ENCODE assay signal across 25 cellular contexts in the genomic region with DNA sequence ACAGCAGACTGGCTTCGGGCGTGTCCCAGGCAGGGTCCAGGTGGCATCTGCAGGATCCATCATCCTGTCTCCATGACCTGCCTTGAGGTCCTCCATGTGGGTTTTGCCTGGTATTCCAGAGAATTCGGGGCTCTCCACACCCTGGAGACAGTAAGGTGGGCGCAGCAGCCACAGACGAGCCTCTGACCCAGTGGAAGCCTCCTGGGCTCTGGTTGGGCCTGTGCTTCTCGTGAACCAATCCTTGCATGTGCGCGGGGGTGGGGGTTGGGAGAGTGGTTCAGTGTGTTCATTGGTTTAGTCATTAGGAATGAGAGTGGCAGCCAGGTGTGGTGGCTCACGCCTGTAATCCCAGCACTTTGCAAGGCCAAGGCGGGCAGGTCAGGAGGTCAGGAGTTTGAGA. TPM values are rescaled to one million over a fixed set of nuclear protein-coding genes. Genes with fewer than 3 reads are reported as not detected.
A peak's percentile ranks its signal among the peaks of the same experiment; 100 is the strongest.
DNase-seq lines count a peak whose midpoint lies in the region; ATAC-seq lines count a peak whose summit lies in the region.
"Had no signal": no experiment of that assay in that cellular context is flagged by ENCODE, and none has a peak within 500 bp of the region (broad histone marks: within the 10 kb centered on the region; RNA-seq: fewer than 3 reads in every experiment).

No MANE protein-coding gene starts in this region.

- no peak overlapping the region for H3K4me3 Mint-ChIP-seq in activated CD4-positive, alpha-beta memory T cell treated with anti-CD3 and anti-CD28 coated beads, Interleukin-2, amount 10 ng/mL, durations not matched to agents 7 days and 5 days
- H3K4me3 Mint-ChIP-seq in activated CD4-positive, alpha-beta memory T cell treated with anti-CD3 and anti-CD28 coated beads for 36 hours = no peak overlapping the region
- H3K4me3 Mint-ChIP-seq in T-helper 17 cell = no peak overlapping the region
- H3K4me3 Mint-ChIP-seq in stimulated activated naive B cell treated with anti-CD40 and anti-IgM and Interleukin-4, amounts not matched to agents 10 μg/mL and 1 μg/mL and 100 μg/mL, for 72 hours = no peak overlapping the region

- no peak overlapping the region for H4K91ac ChIP-seq in neuronal stem cell (ENCODE audit: low read depth, low read length, poor library complexity)

- intact Hi-C loops in activated CD4-positive, alpha-beta memory T cell treated with anti-CD3 and anti-CD28 coated beads for 36 hours (cut with micrococcal nuclease) = no loop called here

- H3K4me1 ChIP-seq in neuronal stem cell (ENCODE audit: control insufficient read depth in 2 of 2, insufficient read depth in 1 of 2, low read depth in 1 of 2, low read length in 2 of 2) = no peaks in the 10 kb centered on the region
- peaks cover 18% of the 10 kb centered on the region for H3K4me1 ChIP-seq in SJCRH30
- H3K4me1 ChIP-seq: HAP-1 had no signal

- H3K4me3 ChIP-seq in neuronal stem cell (ENCODE audit: low read length in 2 of 2) = no peak overlapping the region
- no peak overlapping the region for H3K4me3 ChIP-seq in SJCRH30
- H3K4me3 ChIP-seq: BLaER1, HAP-1 had no signal

- CTCF ChIA-PET in activated CD4-positive, alpha-beta memory T cell treated with anti-CD3 and anti-CD28 coated beads, Interleukin-2, amount 10 ng/mL, durations not matched to agents 7 days and 5 days (lab: Charles Lee) = interaction anchor here (1.1 to 5.2 kb wide), 3 partner anchors 10 to 43 kb away, joined by 5 to 19 read pairs (median 8); no protein-coding TSS in a partner anchor
- CTCF ChIA-PET in activated CD4-positive, alpha-beta memory T cell treated with anti-CD3 and anti-CD28 coated beads for 36 hours (lab: Charles Lee) = interaction anchor here (3.1 kb wide), 1 partner anchor 9 kb away, joined by 10 read pairs; no protein-coding TSS in a partner anchor

- H2AFZ ChIP-seq in neuronal stem cell (ENCODE audit: low read length) = no peak overlapping the region

- no peak overlapping the region for H2BK120ac ChIP-seq in neuronal stem cell (ENCODE audit: low read depth, low read length)

- H3K18ac ChIP-seq in neuronal stem cell (ENCODE audit: low read length) = peak overlapping the region; percentile 76

- no peak overlapping the region for H3K4ac ChIP-seq in neuronal stem cell (ENCODE audit: low read length)

- no peak overlapping the region for H2BK15ac ChIP-seq in neuronal stem cell (ENCODE audit: low read length)

- POLR2A ChIA-PET in activated CD4-positive, alpha-beta memory T cell treated with anti-CD3 and anti-CD28 coated beads, Interleukin-2, amount 10 ng/mL, durations not matched to agents 7 days and 5 days (lab: Charles Lee) = interaction anchor here (2.5 to 2.6 kb wide), 2 partner anchors 11 to 15 kb away, joined by 8 to 23 read pairs; no protein-coding TSS in a partner anchor
- POLR2A ChIA-PET in activated CD4-positive, alpha-beta memory T cell treated with anti-CD3 and anti-CD28 coated beads for 36 hours (lab: Charles Lee) = no interaction called here

- H3K36me3 ChIP-seq in neuronal stem cell (replicated peaks in 1 of 2; ENCODE audit: control insufficient read depth in 2 of 2, insufficient read depth in 2 of 2, low read length in 2 of 2) (no peaks in the 10 kb centered on the region), SJCRH30 (no peaks in the 10 kb centered on the region)
- H3K36me3 ChIP-seq: BLaER1, HAP-1 had no signal

- no peak overlapping the region for H4K8ac ChIP-seq in neuronal stem cell (ENCODE audit: low read depth, low read length)

- peaks cover 23% of the 10 kb centered on the region for H3K36me3 Mint-ChIP-seq in activated CD4-positive, alpha-beta memory T cell treated with anti-CD3 and anti-CD28 coated beads, Interleukin-2, amount 10 ng/mL, durations not matched to agents 7 days and 5 days (ENCODE audit: low read depth)
- peaks cover 10% of the 10 kb centered on the region for H3K36me3 Mint-ChIP-seq in activated CD4-positive, alpha-beta memory T cell treated with anti-CD3 and anti-CD28 coated beads for 36 hours
- H3K36me3 Mint-ChIP-seq in T-helper 17 cell (ENCODE audit: low read depth) = no peaks in the 10 kb centered on the region
- H3K36me3 Mint-ChIP-seq in stimulated activated naive B cell treated with anti-CD40 and anti-IgM and Interleukin-4, amounts not matched to agents 10 μg/mL and 1 μg/mL and 100 μg/mL, for 72 hours = no peaks in the 10 kb centered on the region
- H3K36me3 Mint-ChIP-seq: CD4-positive, alpha-beta memory T cell; IgD-negative memory B cell had no signal

- H3K27ac ChIP-seq in neuronal stem cell (replicated peaks; ENCODE audit: low read length) (no peak overlapping the region), SJCRH30 (no peak overlapping the region)
- H3K27ac ChIP-seq: 22Rv1, BLaER1 had no signal

- no peak overlapping the region for H2AK5ac ChIP-seq in neuronal stem cell (ENCODE audit: low read depth, low read length)

- no peaks in the 10 kb centered on the region for H3K27me3 Mint-ChIP-seq in activated CD4-positive, alpha-beta memory T cell treated with anti-CD3 and anti-CD28 coated beads, Interleukin-2, amount 10 ng/mL, durations not matched to agents 7 days and 5 days
- H3K27me3 Mint-ChIP-seq in activated CD4-positive, alpha-beta memory T cell treated with anti-CD3 and anti-CD28 coated beads for 36 hours = no peaks in the 10 kb centered on the region
- no peaks in the 10 kb centered on the region for H3K27me3 Mint-ChIP-seq in T-helper 17 cell
- no peaks in the 10 kb centered on the region for H3K27me3 Mint-ChIP-seq in stimulated activated naive B cell treated with anti-CD40 and anti-IgM and Interleukin-4, amounts not matched to agents 10 μg/mL and 1 μg/mL and 100 μg/mL, for 72 hours
- H3K27me3 Mint-ChIP-seq: CD4-positive, alpha-beta memory T cell; IgD-negative memory B cell had no signal

- peak overlapping the region; percentile 56 for H3K14ac ChIP-seq in neuronal stem cell (ENCODE audit: low read length)

- no peaks in the 10 kb centered on the region for H3K79me1 ChIP-seq in neuronal stem cell (ENCODE audit: low read depth, low read length)

- H3K23ac ChIP-seq in neuronal stem cell (ENCODE audit: low read depth, low read length, poor library complexity) = no peak overlapping the region

- H3K9ac ChIP-seq in neuronal stem cell (ENCODE audit: low read depth, low read length, poor library complexity) = no peak overlapping the region
- H3K9ac ChIP-seq: BLaER1, SK-N-SH had no signal

- peaks cover 32% of the 10 kb centered on the region for H3K4me1 Mint-ChIP-seq in activated CD4-positive, alpha-beta memory T cell treated with anti-CD3 and anti-CD28 coated beads, Interleukin-2, amount 10 ng/mL, durations not matched to agents 7 days and 5 days
- H3K4me1 Mint-ChIP-seq in activated CD4-positive, alpha-beta memory T cell treated with anti-CD3 and anti-CD28 coated beads for 36 hours (ENCODE audit: low read depth) = peaks cover 21% of the 10 kb centered on the region
- H3K4me1 Mint-ChIP-seq in T-helper 17 cell = peaks cover 25% of the 10 kb centered on the region
- H3K4me1 Mint-ChIP-seq in stimulated activated naive B cell treated with anti-CD40 and anti-IgM and Interleukin-4, amounts not matched to agents 10 μg/mL and 1 μg/mL and 100 μg/mL, for 72 hours = peaks cover 30 to 44% of the 10 kb centered on the region in 2 donors

- H3K27me3 ChIP-seq in neuronal stem cell (ENCODE audit: control insufficient read depth in 3 of 3, insufficient read depth in 3 of 3, low read depth in 1 of 3, low read length in 3 of 3) (peaks cover 0 to 13% (median 2%) of the 10 kb centered on the region in 3 experiments), SJCRH30 (no peaks in the 10 kb centered on the region)
- H3K27me3 ChIP-seq: BLaER1 had no signal

- H3K27ac Mint-ChIP-seq in activated CD4-positive, alpha-beta memory T cell treated with anti-CD3 and anti-CD28 coated beads, Interleukin-2, amount 10 ng/mL, durations not matched to agents 7 days and 5 days = peak overlapping the region; percentile 96
- H3K27ac Mint-ChIP-seq in activated CD4-positive, alpha-beta memory T cell treated with anti-CD3 and anti-CD28 coated beads for 36 hours = no peak overlapping the region
- H3K27ac Mint-ChIP-seq in T-helper 17 cell = peak overlapping the region; percentile 91
- H3K27ac Mint-ChIP-seq in stimulated activated naive B cell treated with anti-CD40 and anti-IgM and Interleukin-4, amounts not matched to agents 10 μg/mL and 1 μg/mL and 100 μg/mL, for 72 hours = peak overlapping the region; percentile 20

- H2BK5ac ChIP-seq in neuronal stem cell (ENCODE audit: low read length) = no peak overlapping the region

- no peak for ATAC-seq in T-helper 17 cell
- ATAC-seq in stimulated activated naive B cell treated with anti-CD40 and anti-IgM and Interleukin-4, amounts not matched to agents 10 μg/mL and 1 μg/mL and 100 μg/mL, for 72 hours (replicated peaks) = no peak

- no peak overlapping the region for H3K4me2 ChIP-seq in neuronal stem cell (ENCODE audit: insufficient read depth, low read length, poor library complexity, severe bottlenecking)
- H3K4me2 ChIP-seq: BLaER1, SK-N-SH had no signal

- WGBS in neuronal stem cell (ENCODE audit: extremely low coverage in 2 of 2, insufficient read length in 2 of 2, insufficient replicate concordance in 1 of 2), 2 donors = no CpG with 5 or more reads among the region's 10 CpGs

- H3K9me3 Mint-ChIP-seq in activated CD4-positive, alpha-beta memory T cell treated with anti-CD3 and anti-CD28 coated beads, Interleukin-2, amount 10 ng/mL, durations not matched to agents 7 days and 5 days = no peaks in the 10 kb centered on the region
- no peaks in the 10 kb centered on the region for H3K9me3 Mint-ChIP-seq in activated CD4-positive, alpha-beta memory T cell treated with anti-CD3 and anti-CD28 coated beads for 36 hours
- H3K9me3 Mint-ChIP-seq in stimulated activated naive B cell treated with anti-CD40 and anti-IgM and Interleukin-4, amounts not matched to agents 10 μg/mL and 1 μg/mL and 100 μg/mL, for 72 hours = no peaks in the 10 kb centered on the region
- H3K9me3 Mint-ChIP-seq: CD4-positive, alpha-beta memory T cell; IgD-negative memory B cell had no signal

- H2BK12ac ChIP-seq in neuronal stem cell (ENCODE audit: low read length) = no peak overlapping the region

- H3K9me3 ChIP-seq in T-helper 17 cell (ENCODE audit: control insufficient read depth, low read length, poor library complexity, severe bottlenecking) (no peaks in the 10 kb centered on the region), neuronal stem cell (replicated peaks in 1 of 2; ENCODE audit: control insufficient read depth in 2 of 2, insufficient read depth in 1 of 2, low read depth in 1 of 2, low read length in 2 of 2) (peaks cover 0 to 3% of the 10 kb centered on the region in 2 donors), SJCRH30 (replicated peaks) (no peaks in the 10 kb centered on the region)
- H3K9me3 ChIP-seq: BLaER1, Caco-2, HAP-1, SK-N-SH had no signal

- DNase-seq in activated CD4-positive, alpha-beta memory T cell treated with anti-CD3 and anti-CD28 coated beads, Interleukin-2, amount 10 ng/mL, durations not matched to agents 7 days and 5 days = no peak
- no peak for DNase-seq in activated CD4-positive, alpha-beta memory T cell treated with anti-CD3 and anti-CD28 coated beads for 36 hours
- DNase-seq in T-helper 17 cell (no peak), neuronal stem cell (ENCODE audit: low spot score) (no peak), SIG-M5 treated with dmso at 0.1 percent for 504 hours (lab: John Stamatoyannopoulos, UW; ENCODE audit: unreplicated experiment) (no peak), SJCRH30 (no peak), NCI-H1436 treated with DMSO at 0.1 percent for 48 hours (lab: John Stamatoyannopoulos, UW) (no peak)
- no peak for DNase-seq in stimulated activated naive B cell treated with anti-CD40 and anti-IgM and Interleukin-4, amounts not matched to agents 10 μg/mL and 1 μg/mL and 100 μg/mL, for 72 hours
- DNase-seq: ACHN; Caco-2; CD4-positive, alpha-beta memory T cell; DMS 273 treated with DMSO at 0.1 percent for 48 hours; DMS79 treated with DMSO at 0.1 percent for 48 hours; Karpas-422; MV-4-11; NCI-H1694 treated with DMSO at 0.1 percent for 48 hours; NCI-H446; NCI-H526; OCI-M1; SHP77; SK-N-SH had no signal

RNA-seq across cellular contexts. Expression of gene TNFRSF1B, which starts 32.1 kb away (rescaled TPM):
- total RNA-seq in activated CD4-positive, alpha-beta memory T cell treated with anti-CD3 and anti-CD28 coated beads, Interleukin-2, amount 10 ng/mL, durations not matched to agents 7 days and 5 days = 100 to 1,000 TPM; 434 to 447 TPM
- 100 to 1,000 TPM; 201 to 211 TPM for total RNA-seq in activated CD4-positive, alpha-beta memory T cell treated with anti-CD3 and anti-CD28 coated beads for 36 hours
- 100 to 1,000 TPM; 127 to 132 TPM for total RNA-seq in T-helper 17 cell
- polyA plus RNA-seq in neuronal stem cell (2013, experiment 1 of 2) = 0.73 TPM
- 0.68 TPM for polyA plus RNA-seq in neuronal stem cell (2013, experiment 2 of 2)
- total RNA-seq in SJCRH30 (2014; rRNA removed; shearing (Covaris generic)) = 6.8 and 7.0 TPM in 2 replicates

Comparison
In these comparisons a context has a peak if more than half of its experiments do, and no peak if none do; other contexts are left out.
1. RNA of gene TNFRSF1B, which starts 32.1 kb away (total RNA-seq): 434 to 447 TPM in activated CD4-positive, alpha-beta memory T cell treated with anti-CD3 and anti-CD28 coated beads, Interleukin-2, amount 10 ng/mL, durations not matched to agents 7 days and 5 days, 201 to 211 TPM in activated CD4-positive, alpha-beta memory T cell treated with anti-CD3 and anti-CD28 coated beads for 36 hours and 127 to 132 TPM in T-helper 17 cell; 6.8 to 7.0 TPM in SJCRH30; every median in the first group is over 10 times any median in the second.